1 cellular context compared by ENCODE assay signal in genomic region chr17:29575511-29576213, GRCh38.
TF ChIP-seq lines count a peak whose summit lies in the region.

No MANE protein-coding gene starts in this region.

TF ChIP-seq in K562, 482 proteins besides CTCF, POLR2A, EP300 and RAD21:
- TF ChIP-seq POLR2G (IDR thresholded peaks at IDR 0.05; ENCODE audit: low read depth, low read length) (peak; percentile 49), HDAC6 (IDR thresholded peaks at IDR 0.05; ENCODE audit: low read depth, low read length) (no peak), KDM1A (IDR thresholded peaks at IDR 0.05) (no peak), ZNF224 (CRISPR knock-in tag; IDR thresholded peaks at IDR 0.05) (no peak), FIP1L1 (IDR thresholded peaks at IDR 0.05; ENCODE audit: low read depth, low read length, poor library complexity, severe bottlenecking) (no peak), ZNF445 (CRISPR knock-in tag; IDR thresholded peaks at IDR 0.05; ENCODE audit: low read depth) (no peak)
